Comparison of ENCODE assay signal across 19 cellular contexts in genomic region chr5:11319851-11320580, GRCh38.
DNase-seq lines count a peak whose midpoint lies in the region; ATAC-seq, FAIRE-seq and TF ChIP-seq lines count a peak whose summit lies in the region.
"Had no signal": no experiment of that assay in that cellular context is flagged by ENCODE, and none has a peak within 500 bp of the region (broad histone marks: within the 10 kb centered on the region; RNA-seq: fewer than 3 reads in every experiment).

No MANE protein-coding gene starts in this region.

- FAIRE-seq in pancreas (lab: Jason Lieb, UNC) (no peak), frontal cortex (lab: Jason Lieb, UNC) (no peak)

- TF ChIP-seq CTCF in RWPE2 (IDR thresholded peaks at IDR 0.05; ENCODE audit: poor library complexity, severe bottlenecking): no peak
- TF ChIP-seq CTCF in fibroblast of mammary gland (conservative IDR thresholded peaks at IDR 0.05; ENCODE audit: control insufficient read depth, insufficient read depth, low read depth, low read length): no peak
- TF ChIP-seq CTCF in pancreas (IDR thresholded peaks at IDR 0.05): no peak

- ATAC-seq in RWPE2 (ENCODE audit: low read depth) (peak; percentile 93), pancreas (peak in 3 of 4 donors; percentile 39 to 74 (median 69))
- ATAC-seq: HCT116 had no signal

- 58 to 63% methylated on average over 7 of the region's 7 CpGs for WGBS in pancreas, 2 donors

- H3K4me3 ChIP-seq in RWPE2 (ENCODE audit: severe bottlenecking) (no peak overlapping the region), fibroblast of mammary gland (ENCODE audit: control insufficient read depth, low read depth, low read length) (no peak overlapping the region), pancreas (no peak overlapping the region)
- H3K4me3 ChIP-seq: esophagus squamous epithelium had no signal

- H3K4me1 ChIP-seq in RWPE2 (ENCODE audit: insufficient read depth, poor library complexity, severe bottlenecking): no peaks in the 10 kb centered on the region
- peaks cover 7 to 15% (median 12%) of the 10 kb centered on the region in 3 donors for H3K4me1 ChIP-seq in pancreas

- peak; percentile 13 for DNase-seq in HPDE6-E6E7 (ENCODE audit: extremely low spot score)
- DNase-seq in RWPE2 (ENCODE audit: low spot score): no peak
- peak; percentile 6 for DNase-seq in fibroblast of mammary gland (ENCODE audit: low read depth)
- no peak for DNase-seq in pancreas
- no peak for DNase-seq in frontal cortex (ENCODE audit: low spot score in 2 of 2)
- DNase-seq in hepatic stellate cell (ENCODE audit: low spot score): no peak
- DNase-seq in pons (ENCODE audit: low spot score): no peak
- DNase-seq in DMS 273 (lab: John Stamatoyannopoulos, UW; ENCODE audit: unreplicated experiment): no peak
- DNase-seq: activated CD4-positive, alpha-beta T cell treated with anti-CD3 and anti-CD28 coated beads, Interleukin-2, amount 50 U/mL, for 4 hours; activated gamma-delta T cell treated with Interleukin-2 at 50 U/mL for 16 hours; effector CD4-positive, alpha-beta T cell; esophagus squamous epithelium; head of caudate nucleus; MV-4-11; NCI-H187 treated with DMSO at 0.1 percent for 48 hours; NCI-H226; retina; stimulated activated CD4-positive, alpha-beta T cell treated with anti-CD3 and anti-CD28 coated beads, Interleukin-12 subunit alpha, Interleukin-12 subunit beta, amount 100 ng/mL, for 4 hours had no signal

- H3K36me3 ChIP-seq in RWPE2 (ENCODE audit: low read depth): no peaks in the 10 kb centered on the region
- H3K36me3 ChIP-seq in pancreas: no peaks in the 10 kb centered on the region
- H3K36me3 ChIP-seq: esophagus squamous epithelium had no signal

- H3K27ac ChIP-seq in RWPE2 (ENCODE audit: poor library complexity, severe bottlenecking) (no peak overlapping the region), pancreas (no peak overlapping the region)
- H3K27ac ChIP-seq: esophagus squamous epithelium had no signal

- H3K27me3 ChIP-seq in RWPE2 (ENCODE audit: insufficient read depth, poor library complexity, severe bottlenecking): peaks cover 2% of the 10 kb centered on the region
- H3K27me3 ChIP-seq in pancreas: no peaks in the 10 kb centered on the region
- H3K27me3 ChIP-seq: esophagus squamous epithelium had no signal

- peaks cover 2% of the 10 kb centered on the region for H3K9me3 ChIP-seq in RWPE2 (ENCODE audit: severe bottlenecking)
- H3K9me3 ChIP-seq in pancreas: no peaks in the 10 kb centered on the region
- H3K9me3 ChIP-seq: esophagus squamous epithelium had no signal

- intact Hi-C loops in pancreas (cut with DNase I): no loop called here

Comparison
In these comparisons a context has a peak if more than half of its experiments do, and no peak if none do; other contexts are left out.
1. DNase-seq: peak in HPDE6-E6E7 (single experiment) and fibroblast of mammary gland (single experiment); none in RWPE2 (single experiment), pancreas (0 of 6), frontal cortex (0 of 2), hepatic stellate cell (single experiment), pons (single experiment) and DMS 273 (single experiment).